In the genomic region with DNA sequence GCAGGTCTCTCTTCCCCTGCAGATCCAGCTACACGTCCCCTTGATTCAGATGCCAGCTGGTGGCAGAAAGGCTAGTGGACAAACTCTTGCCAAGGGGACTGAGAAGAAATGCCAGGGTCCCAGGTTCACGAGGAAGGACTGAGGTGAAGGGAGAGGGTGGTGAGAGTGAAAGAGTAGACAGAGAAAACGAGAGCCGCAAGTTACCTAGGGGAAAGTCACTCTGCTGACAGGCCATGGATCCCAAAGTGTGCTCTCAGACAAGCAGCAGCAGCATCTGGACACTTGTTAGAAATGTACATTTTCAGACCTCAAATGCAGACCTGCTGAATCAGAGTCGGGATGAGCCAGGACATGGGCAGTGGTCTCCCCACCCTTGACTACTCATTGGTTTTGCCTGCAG, we compare ENCODE assay signal across 30 cellular contexts.
"Had no signal": no experiment of that assay in that cellular context is flagged by ENCODE, and none has a peak within 500 bp of the region (broad histone marks: within the 10 kb centered on the region; RNA-seq: fewer than 3 reads in every experiment).

No MANE protein-coding gene starts in this region.

- H3K27me3 ChIP-seq: adrenal gland, dorsolateral prefrontal cortex, esophagus squamous epithelium, gastroesophageal sphincter, heart right ventricle had no signal

- H3K4me1 Mint-ChIP-seq: activated B cell treated with CpG ODN at 0.5 μM for 24 hours; activated naive CD4-positive, alpha-beta T cell treated with anti-CD3 and anti-CD28 coated beads, Interleukin-2, amount 50 U/mL, for 24 hours; activated naive CD8-positive, alpha-beta T cell treated with anti-CD3 and anti-CD28 coated beads for 36 hours; activated naive CD8-positive, alpha-beta T cell treated with anti-CD3 and anti-CD28 coated beads, Interleukin-2, amount 50 U/mL, for 24 hours; brain; central memory CD8-positive, alpha-beta T cell; T-helper 17 cell had no signal

- H3K36me3 ChIP-seq: adrenal gland, esophagus squamous epithelium, gastroesophageal sphincter, heart right ventricle, WERI-Rb-1 had no signal

- H3K27me3 Mint-ChIP-seq: activated B cell treated with CpG ODN at 0.5 μM for 24 hours; activated CD8-positive, alpha-beta T cell treated with anti-CD3 and anti-CD28 coated beads for 36 hours; activated naive CD4-positive, alpha-beta T cell treated with anti-CD3 and anti-CD28 coated beads, Interleukin-2, amount 50 U/mL, for 24 hours; activated naive CD8-positive, alpha-beta T cell treated with anti-CD3 and anti-CD28 coated beads, Interleukin-2, amount 50 U/mL, for 24 hours; central memory CD8-positive, alpha-beta T cell; dendritic cell treated with granulocyte-macrophage colony-stimulating factor and Interleukin-4, amounts not matched to agents 40 ng/mL and 50 ng/mL, for 4 days; T-helper 17 cell had no signal

- DNase-seq: activated B cell treated with CpG ODN at 0.5 μM for 24 hours; activated CD4-positive, alpha-beta T cell treated with anti-CD3 and anti-CD28 coated beads for 48 hours; activated CD4-positive, alpha-beta T cell treated with anti-CD3 and anti-CD28 coated beads, Interleukin-2, amount 50 U/mL, for 1 hour; activated CD4-positive, alpha-beta T cell treated with anti-CD3 and anti-CD28 coated beads, Interleukin-2, amount 50 U/mL, for 48 hours; activated CD8-positive, alpha-beta memory T cell treated with anti-CD3 and anti-CD28 coated beads for 24 hours; activated CD8-positive, alpha-beta T cell treated with anti-CD3 and anti-CD28 coated beads for 36 hours; activated effector memory CD4-positive, alpha-beta T cell treated with anti-CD3 and anti-CD28 coated beads, Interleukin-2, amount 50 U/mL, for 16 hours; activated naive CD4-positive, alpha-beta T cell treated with anti-CD3 and anti-CD28 coated beads for 36 hours; activated naive CD8-positive, alpha-beta T cell treated with anti-CD3 and anti-CD28 coated beads for 36 hours; activated naive CD8-positive, alpha-beta T cell treated with anti-CD3 and anti-CD28 coated beads, Interleukin-2, amount 50 U/mL, for 24 hours; activated T-cell treated with anti-CD3 and anti-CD28 coated beads, Interleukin-2, amount 50 U/mL, for 4 hours; adrenal gland; aorta; dorsolateral prefrontal cortex; effector memory CD8-positive, alpha-beta T cell; esophagus squamous epithelium; foreskin melanocyte; heart right ventricle; T-helper 1 cell; T-helper 17 cell; T1000; WERI-Rb-1 had no signal

- H3K27ac Mint-ChIP-seq: activated B cell treated with CpG ODN at 0.5 μM for 24 hours; activated CD8-positive, alpha-beta T cell treated with anti-CD3 and anti-CD28 coated beads for 36 hours; activated naive CD4-positive, alpha-beta T cell treated with anti-CD3 and anti-CD28 coated beads for 36 hours; activated naive CD4-positive, alpha-beta T cell treated with anti-CD3 and anti-CD28 coated beads, Interleukin-2, amount 50 U/mL, for 24 hours; activated naive CD8-positive, alpha-beta T cell treated with anti-CD3 and anti-CD28 coated beads for 36 hours; activated naive CD8-positive, alpha-beta T cell treated with anti-CD3 and anti-CD28 coated beads, Interleukin-2, amount 50 U/mL, for 24 hours; activated T-helper 2 cell treated with anti-CD3 and anti-CD28 coated beads, Interferon-gamma antibody, Interleukin-2, Interleukin-4, amounts not matched to agents 10 μg/mL and 5 μg/mL and 100 μg/mL, durations not matched to agents 14 hours and 24 hours and 36 hours; brain; dendritic cell treated with granulocyte-macrophage colony-stimulating factor and Interleukin-4, amounts not matched to agents 40 ng/mL and 50 ng/mL, for 4 days; T-helper 17 cell; T-helper 2 cell treated with Interferon-gamma antibody and Interleukin-4, amounts not matched to agents 5 μg/mL and 100 μg/mL, for 36 hours had no signal

- H3K4me1 ChIP-seq: adrenal gland, gastroesophageal sphincter had no signal

- H3K36me3 Mint-ChIP-seq: activated naive CD4-positive, alpha-beta T cell treated with anti-CD3 and anti-CD28 coated beads, Interleukin-2, amount 50 U/mL, for 24 hours; activated naive CD8-positive, alpha-beta T cell treated with anti-CD3 and anti-CD28 coated beads for 36 hours; brain had no signal

- H3K27ac ChIP-seq: adrenal gland, coronary artery, gastroesophageal sphincter, heart right ventricle, WERI-Rb-1 had no signal

- H3K9me3 Mint-ChIP-seq: activated B cell treated with CpG ODN at 0.5 μM for 24 hours; activated CD8-positive, alpha-beta T cell treated with anti-CD3 and anti-CD28 coated beads for 36 hours; activated naive CD4-positive, alpha-beta T cell treated with anti-CD3 and anti-CD28 coated beads for 36 hours; activated naive CD4-positive, alpha-beta T cell treated with anti-CD3 and anti-CD28 coated beads, Interleukin-2, amount 50 U/mL, for 24 hours; activated naive CD8-positive, alpha-beta T cell treated with anti-CD3 and anti-CD28 coated beads for 36 hours; activated naive CD8-positive, alpha-beta T cell treated with anti-CD3 and anti-CD28 coated beads, Interleukin-2, amount 50 U/mL, for 24 hours; activated T-cell treated with anti-CD3 and anti-CD28 coated beads, Interleukin-2, amount 50 U/mL, for 4 hours; activated T-helper 2 cell treated with anti-CD3 and anti-CD28 coated beads, Interferon-gamma antibody, Interleukin-2, Interleukin-4, amounts not matched to agents 10 μg/mL and 5 μg/mL and 100 μg/mL, durations not matched to agents 14 hours and 24 hours and 36 hours; central memory CD8-positive, alpha-beta T cell; dendritic cell treated with granulocyte-macrophage colony-stimulating factor and Interleukin-4, amounts not matched to agents 40 ng/mL and 50 ng/mL, for 4 days; T-helper 2 cell treated with Interferon-gamma antibody and Interleukin-4, amounts not matched to agents 5 μg/mL and 100 μg/mL, for 36 hours had no signal

- H3K4me3 ChIP-seq: adrenal gland, coronary artery, dorsolateral prefrontal cortex, esophagus squamous epithelium, gastroesophageal sphincter, heart right ventricle had no signal

- H3K9me3 ChIP-seq: adrenal gland, esophagus squamous epithelium, gastroesophageal sphincter, heart right ventricle had no signal

- H3K4me3 Mint-ChIP-seq: activated B cell treated with CpG ODN at 0.5 μM for 24 hours; activated CD8-positive, alpha-beta T cell treated with anti-CD3 and anti-CD28 coated beads for 36 hours; activated naive CD4-positive, alpha-beta T cell treated with anti-CD3 and anti-CD28 coated beads for 36 hours; activated naive CD4-positive, alpha-beta T cell treated with anti-CD3 and anti-CD28 coated beads, Interleukin-2, amount 50 U/mL, for 24 hours; activated naive CD8-positive, alpha-beta T cell treated with anti-CD3 and anti-CD28 coated beads for 36 hours; activated naive CD8-positive, alpha-beta T cell treated with anti-CD3 and anti-CD28 coated beads, Interleukin-2, amount 50 U/mL, for 24 hours; activated T-cell treated with anti-CD3 and anti-CD28 coated beads, Interleukin-2, amount 50 U/mL, for 4 hours; brain; central memory CD8-positive, alpha-beta T cell; dendritic cell treated with granulocyte-macrophage colony-stimulating factor and Interleukin-4, amounts not matched to agents 40 ng/mL and 50 ng/mL, for 4 days; effector memory CD8-positive, alpha-beta T cell; T-helper 17 cell; T-helper 2 cell treated with Interferon-gamma antibody and Interleukin-4, amounts not matched to agents 5 μg/mL and 100 μg/mL, for 36 hours had no signal
